In the genomic region with DNA sequence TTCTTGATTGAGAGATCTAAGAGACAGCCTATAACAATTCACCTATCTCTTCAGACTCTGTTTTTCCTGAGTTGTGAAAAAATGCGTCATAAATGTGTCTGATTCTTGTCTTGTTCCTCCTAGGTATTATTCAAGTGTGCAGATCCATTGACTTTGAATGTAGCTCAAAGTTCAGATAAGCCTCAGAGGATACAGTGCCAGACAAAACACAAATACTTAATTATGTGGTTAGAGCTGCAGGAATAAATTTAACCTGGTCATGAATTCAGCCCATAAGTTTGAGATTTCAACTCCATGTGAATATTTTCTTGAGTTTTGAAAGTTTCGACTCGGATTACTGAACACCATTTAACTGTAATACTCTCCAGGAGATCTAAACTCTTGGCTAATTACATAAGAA, we compare ENCODE assay signal across 2 cellular contexts.
TF ChIP-seq lines count a peak whose summit lies in the region.

No MANE protein-coding gene starts in this region.

TF ChIP-seq in K562, 482 proteins besides CTCF, POLR2A, EP300 and RAD21 (continued from another document):
- TF ChIP-seq CBX1 (IDR thresholded peaks at IDR 0.05; ENCODE audit: low read depth) (no peak), PRDM10 (IDR thresholded peaks at IDR 0.05; ENCODE audit: partially characterized antibody) (no peak), KAT7 (CRISPR knock-in tag; IDR thresholded peaks at IDR 0.05; ENCODE audit: borderline replicate concordance) (no peak), ZZZ3 (IDR thresholded peaks at IDR 0.05) (no peak), MTF1 (CRISPR knock-in tag; IDR thresholded peaks at IDR 0.05; ENCODE audit: borderline replicate concordance) (no peak)

TF ChIP-seq in GM23338, 12 proteins besides CTCF, POLR2A, EP300 and RAD21 (continued from another document):
- TF ChIP-seq REST (IDR thresholded peaks at IDR 0.05; ENCODE audit: unreplicated experiment) (no peak), EZH2 (IDR thresholded peaks at IDR 0.05; ENCODE audit: low read depth, unreplicated experiment) (no peak), ZNF114 (CRISPR knock-in tag; IDR thresholded peaks at IDR 0.05) (no peak), NANOG (IDR thresholded peaks at IDR 0.05; ENCODE audit: borderline replicate concordance) (no peak), ZNF462 (CRISPR knock-in tag; IDR thresholded peaks at IDR 0.05) (no peak), CREB1 (CRISPR knock-in tag; IDR thresholded peaks at IDR 0.05; ENCODE audit: low read depth) (no peak), EZH2phosphoT487 (IDR thresholded peaks at IDR 0.05; ENCODE audit: unreplicated experiment) (no peak), ETS1 (IDR thresholded peaks at IDR 0.05) (no peak), STAT1 (IDR thresholded peaks at IDR 0.05; ENCODE audit: unreplicated experiment) (no peak), JUNB (IDR thresholded peaks at IDR 0.05; ENCODE audit: unreplicated experiment) (no peak)
